Comparison of ENCODE assay signal across 17 cellular contexts in genomic region chr7:116235380-116235779, GRCh38. TPM values are rescaled to one million over a fixed set of nuclear protein-coding genes. Genes with fewer than 3 reads are reported as not detected.
A peak's percentile ranks its signal among the peaks of the same experiment; 100 is the strongest.
DNase-seq lines count a peak whose midpoint lies in the region; ATAC-seq and TF ChIP-seq lines count a peak whose summit lies in the region.
"Had no signal": no experiment of that assay in that cellular context is flagged by ENCODE, and none has a peak within 500 bp of the region (broad histone marks: within the 10 kb centered on the region; RNA-seq: fewer than 3 reads in every experiment).

No MANE protein-coding gene starts in this region.

- H3K9me3 Mint-ChIP-seq in activated CD4-positive, alpha-beta T cell treated with anti-CD3 and anti-CD28 coated beads, Interleukin-2, amount 10 ng/mL, durations not matched to agents 24 days and 14 days, result no peaks in the 10 kb centered on the region
- no peaks in the 10 kb centered on the region for H3K9me3 Mint-ChIP-seq in effector memory CD8-positive, alpha-beta T cell
- H3K9me3 Mint-ChIP-seq in stimulated activated memory B cell treated with anti-CD40 and anti-IgM and Interleukin-4, amounts not matched to agents 10 μg/mL and 1 μg/mL and 100 μg/mL, for 72 hours, result no peaks in the 10 kb centered on the region
- H3K9me3 Mint-ChIP-seq: neural crest cell had no signal

- no peak for DNase-seq in activated CD4-positive, alpha-beta T cell treated with anti-CD3 and anti-CD28 coated beads, Interleukin-2, amount 10 ng/mL, durations not matched to agents 24 days and 14 days
- no peak for DNase-seq in activated CD4-positive, alpha-beta T cell treated with anti-CD3 and anti-CD28 coated beads, Interleukin-2, amount 50 U/mL, for 1 hour
- no peak for DNase-seq in RWPE2 (ENCODE audit: low spot score)
- no peak for DNase-seq in effector memory CD8-positive, alpha-beta T cell
- no peak for DNase-seq in stimulated activated CD4-positive, alpha-beta T cell treated with anti-CD3 and anti-CD28 coated beads, Interleukin-2, amount 100 ng/mL, for 24 hours
- no peak for DNase-seq in ovary
- DNase-seq: GF-D8, NCI-H187 treated with DMSO at 0.1 percent for 48 hours, SIG-M5 had no signal

- no peak for TF ChIP-seq POLR2A in ovary (IDR thresholded peaks at IDR 0.05)

- H3K4me1 Mint-ChIP-seq in activated CD4-positive, alpha-beta T cell treated with anti-CD3 and anti-CD28 coated beads, Interleukin-2, amount 10 ng/mL, durations not matched to agents 24 days and 14 days, result peaks cover 33% of the 10 kb centered on the region
- H3K4me1 Mint-ChIP-seq in effector memory CD8-positive, alpha-beta T cell (ENCODE audit: low read depth in 2 of 2), result peaks cover 31 to 68% of the 10 kb centered on the region in 2 donors
- H3K4me1 Mint-ChIP-seq in stimulated activated memory B cell treated with anti-CD40 and anti-IgM and Interleukin-4, amounts not matched to agents 10 μg/mL and 1 μg/mL and 100 μg/mL, for 72 hours, result peaks cover 28% of the 10 kb centered on the region

- no peaks in the 10 kb centered on the region for H3K27me3 ChIP-seq in RWPE2 (ENCODE audit: insufficient read depth, poor library complexity, severe bottlenecking)
- H3K27me3 ChIP-seq in ovary, result no peaks in the 10 kb centered on the region
- H3K27me3 ChIP-seq: Peyer's patch had no signal

- no peak overlapping the region for H3K4me3 Mint-ChIP-seq in activated CD4-positive, alpha-beta T cell treated with anti-CD3 and anti-CD28 coated beads, Interleukin-2, amount 10 ng/mL, durations not matched to agents 24 days and 14 days
- H3K4me3 Mint-ChIP-seq in effector memory CD8-positive, alpha-beta T cell, result peak overlapping the region; percentile 31 to 58
- no peak overlapping the region for H3K4me3 Mint-ChIP-seq in stimulated activated memory B cell treated with anti-CD40 and anti-IgM and Interleukin-4, amounts not matched to agents 10 μg/mL and 1 μg/mL and 100 μg/mL, for 72 hours
- H3K4me3 Mint-ChIP-seq: activated CD8-positive, alpha-beta T cell treated with anti-CD3 and anti-CD28 coated beads, Interleukin-2, amount 10 ng/mL, durations not matched to agents 7 days and 5 days; neural crest cell had no signal

- TF ChIP-seq EP300 in ovary (IDR thresholded peaks at IDR 0.05), result no peak

- intact Hi-C loops in activated CD4-positive, alpha-beta T cell treated with anti-CD3 and anti-CD28 coated beads, Interleukin-2, amount 10 ng/mL, durations not matched to agents 24 days and 14 days (cut with micrococcal nuclease), result no loop called here
- intact Hi-C loops in ovary (cut with DNase I), result loop anchor here in 2 of 4 donors (5.0 to 10.0 kb wide), 2 partner anchors 48 to 61 kb away; no protein-coding TSS in a partner anchor

- no peak for TF ChIP-seq CTCF in RWPE2 (IDR thresholded peaks at IDR 0.05; ENCODE audit: poor library complexity, severe bottlenecking)
- TF ChIP-seq CTCF in ovary (IDR thresholded peaks at IDR 0.05), result no peak

- H3K36me3 ChIP-seq in RWPE2 (ENCODE audit: low read depth), result peaks cover 73% of the 10 kb centered on the region
- no peaks in the 10 kb centered on the region for H3K36me3 ChIP-seq in ovary

- H3K9me3 ChIP-seq in RWPE2 (ENCODE audit: severe bottlenecking) (no peaks in the 10 kb centered on the region), ovary (no peaks in the 10 kb centered on the region)
- H3K9me3 ChIP-seq: A549, Caco-2, Peyer's patch had no signal

- peaks cover 38% of the 10 kb centered on the region for H3K4me1 ChIP-seq in RWPE2 (ENCODE audit: insufficient read depth, poor library complexity, severe bottlenecking)
- peaks cover 4% of the 10 kb centered on the region for H3K4me1 ChIP-seq in ovary (ENCODE audit: insufficient read depth)

- peak overlapping the region; percentile 27 for H3K27ac Mint-ChIP-seq in activated CD4-positive, alpha-beta T cell treated with anti-CD3 and anti-CD28 coated beads, Interleukin-2, amount 10 ng/mL, durations not matched to agents 24 days and 14 days
- H3K27ac Mint-ChIP-seq in effector memory CD8-positive, alpha-beta T cell, result peak overlapping the region; percentile 75 to 88
- H3K27ac Mint-ChIP-seq in stimulated activated memory B cell treated with anti-CD40 and anti-IgM and Interleukin-4, amounts not matched to agents 10 μg/mL and 1 μg/mL and 100 μg/mL, for 72 hours, result peak overlapping the region; percentile 24
- H3K27ac Mint-ChIP-seq: activated CD8-positive, alpha-beta T cell treated with anti-CD3 and anti-CD28 coated beads, Interleukin-2, amount 10 ng/mL, durations not matched to agents 7 days and 5 days had no signal

- ATAC-seq in RWPE2 (ENCODE audit: low read depth) (no peak), GM21423 (IDR thresholded peaks at IDR 0.05; ENCODE audit: unreplicated experiment) (no peak)
- ATAC-seq in effector memory CD8-positive, alpha-beta T cell (replicated peaks), result peak; percentile 18
- no peak for ATAC-seq in stimulated activated memory B cell treated with anti-CD40 and anti-IgM and Interleukin-4, amounts not matched to agents 10 μg/mL and 1 μg/mL and 100 μg/mL, for 72 hours
- ATAC-seq: activated CD8-positive, alpha-beta T cell treated with anti-CD3 and anti-CD28 coated beads, Interleukin-2, amount 10 ng/mL, durations not matched to agents 7 days and 5 days had no signal

- H3K27ac ChIP-seq in RWPE2 (ENCODE audit: poor library complexity, severe bottlenecking) (peak overlapping the region; percentile 2), ovary (no peak overlapping the region)
- H3K27ac ChIP-seq: A549, coronary artery, Peyer's patch had no signal

- no peaks in the 10 kb centered on the region for H3K27me3 Mint-ChIP-seq in activated CD4-positive, alpha-beta T cell treated with anti-CD3 and anti-CD28 coated beads, Interleukin-2, amount 10 ng/mL, durations not matched to agents 24 days and 14 days
- no peaks in the 10 kb centered on the region for H3K27me3 Mint-ChIP-seq in effector memory CD8-positive, alpha-beta T cell
- no peaks in the 10 kb centered on the region for H3K27me3 Mint-ChIP-seq in stimulated activated memory B cell treated with anti-CD40 and anti-IgM and Interleukin-4, amounts not matched to agents 10 μg/mL and 1 μg/mL and 100 μg/mL, for 72 hours

- H3K36me3 Mint-ChIP-seq in activated CD4-positive, alpha-beta T cell treated with anti-CD3 and anti-CD28 coated beads, Interleukin-2, amount 10 ng/mL, durations not matched to agents 24 days and 14 days (ENCODE audit: low read depth), result peaks cover 12% of the 10 kb centered on the region
- peaks cover 43% of the 10 kb centered on the region for H3K36me3 Mint-ChIP-seq in effector memory CD8-positive, alpha-beta T cell (ENCODE audit: insufficient read depth)
- peaks cover 18% of the 10 kb centered on the region for H3K36me3 Mint-ChIP-seq in stimulated activated memory B cell treated with anti-CD40 and anti-IgM and Interleukin-4, amounts not matched to agents 10 μg/mL and 1 μg/mL and 100 μg/mL, for 72 hours

- H3K4me3 ChIP-seq in RWPE2 (ENCODE audit: severe bottlenecking) (no peak overlapping the region), ovary (no peak overlapping the region)
- H3K4me3 ChIP-seq: A549, coronary artery, Peyer's patch had no signal

RNA-seq across cellular contexts. Expression of gene TES, which starts 25.0 kb away (rescaled TPM):
- total RNA-seq in activated CD4-positive, alpha-beta T cell treated with anti-CD3 and anti-CD28 coated beads, Interleukin-2, amount 10 ng/mL, durations not matched to agents 24 days and 14 days, result 41.2 and 47.1 TPM in 2 replicates
- total RNA-seq in ovary, result 10 to 100 TPM in 4 of 7 donors, 1 to 10 TPM in 3; 6.0 to 52.3 (median 11.0) TPM
- 10 to 100 TPM; 11.1 to 65.0 TPM for polyA plus RNA-seq in ovary

Comparison
In these comparisons a context has a peak if more than half of its experiments do, and no peak if none do; other contexts are left out.
1. H3K27ac Mint-ChIP-seq: peak in every context shown above with its lines; median percentile 82 in effector memory CD8-positive, alpha-beta T cell; 27 in activated CD4-positive, alpha-beta T cell treated with anti-CD3 and anti-CD28 coated beads, Interleukin-2, amount 10 ng/mL, durations not matched to agents 24 days and 14 days; 24 in stimulated activated memory B cell treated with anti-CD40 and anti-IgM and Interleukin-4, amounts not matched to agents 10 μg/mL and 1 μg/mL and 100 μg/mL, for 72 hours.
2. H3K4me3 Mint-ChIP-seq: peak in effector memory CD8-positive, alpha-beta T cell (2 of 2); none in activated CD4-positive, alpha-beta T cell treated with anti-CD3 and anti-CD28 coated beads, Interleukin-2, amount 10 ng/mL, durations not matched to agents 24 days and 14 days (single experiment) and stimulated activated memory B cell treated with anti-CD40 and anti-IgM and Interleukin-4, amounts not matched to agents 10 μg/mL and 1 μg/mL and 100 μg/mL, for 72 hours (single experiment).